In genomic region chr2:7011376-7012083, GRCh38 we compare ENCODE assay signal across 10 cellular contexts.
DNase-seq lines count a peak whose midpoint lies in the region; ATAC-seq and TF ChIP-seq lines count a peak whose summit lies in the region.
"Had no signal": no experiment of that assay in that cellular context is flagged by ENCODE, and none has a peak within 500 bp of the region (broad histone marks: within the 10 kb centered on the region; RNA-seq: fewer than 3 reads in every experiment).

No MANE protein-coding gene starts in this region.

- no peaks in the 10 kb centered on the region for H3K9me3 Mint-ChIP-seq in CD8-positive, alpha-beta T cell
- no peaks in the 10 kb centered on the region for H3K9me3 Mint-ChIP-seq in activated naive CD4-positive, alpha-beta T cell treated with anti-CD3 and anti-CD28 coated beads, Interleukin-2, amount 10 ng/mL, durations not matched to agents 7 days and 5 days
- H3K9me3 Mint-ChIP-seq: activated naive CD8-positive, alpha-beta T cell treated with anti-CD3 and anti-CD28 coated beads for 36 hours; WTC11 had no signal

- H3K4me3 ChIP-seq in CD8-positive, alpha-beta T cell (ENCODE audit: low read depth, low read length) = no peak overlapping the region
- H3K4me3 ChIP-seq in cardiac fibroblast (replicated peaks in 1 of 2; ENCODE audit: low read depth in 2 of 2, low read length in 2 of 2) (no peak overlapping the region), upper lobe of right lung (no peak overlapping the region), MM.1S (ENCODE audit: low read length) (no peak overlapping the region)

- H3K4me2 ChIP-seq in MM.1S (ENCODE audit: low read depth, low read length) = no peak overlapping the region

- no peak overlapping the region for H3K9ac ChIP-seq in MM.1S (ENCODE audit: low read length)

- POLR2A ChIA-PET in CD8-positive, alpha-beta T cell (lab: Charles Lee) = no interaction called here

- H3K27ac ChIP-seq in CD8-positive, alpha-beta T cell (ENCODE audit: low read depth, low read length) = no peak overlapping the region
- H3K27ac ChIP-seq in upper lobe of right lung (no peak overlapping the region), MM.1S (ENCODE audit: low read length) (no peak overlapping the region)

- H3F3A ChIP-seq in MM.1S (ENCODE audit: insufficient read depth, low read length) = no peaks in the 10 kb centered on the region

- no peaks in the 10 kb centered on the region for H3K27me3 ChIP-seq in CD8-positive, alpha-beta T cell (ENCODE audit: insufficient read depth, low read length)
- H3K27me3 ChIP-seq in upper lobe of right lung (no peaks in the 10 kb centered on the region), MM.1S (replicated peaks; ENCODE audit: insufficient read depth, low read length) (no peaks in the 10 kb centered on the region)

- CTCF ChIA-PET in CD8-positive, alpha-beta T cell (lab: Charles Lee) = interaction anchor here (1.3 kb wide), 1 partner anchor 115 kb away, joined by 7 read pairs; no protein-coding TSS in a partner anchor
- CTCF ChIA-PET in activated naive CD4-positive, alpha-beta T cell treated with anti-CD3 and anti-CD28 coated beads, Interleukin-2, amount 10 ng/mL, durations not matched to agents 7 days and 5 days (lab: Charles Lee) = interaction anchor here (0.8 to 1.4 kb wide), 3 partner anchors 73 to 115 kb away, joined by 3 to 4 read pairs (median 3); no protein-coding TSS in a partner anchor

- H3K36me3 Mint-ChIP-seq in CD8-positive, alpha-beta T cell = peaks cover 55% of the 10 kb centered on the region
- H3K36me3 Mint-ChIP-seq in activated naive CD4-positive, alpha-beta T cell treated with anti-CD3 and anti-CD28 coated beads, Interleukin-2, amount 10 ng/mL, durations not matched to agents 7 days and 5 days = peaks cover 43% of the 10 kb centered on the region
- H3K36me3 Mint-ChIP-seq: WTC11 had no signal

- peaks cover 35% of the 10 kb centered on the region for H3K4me1 Mint-ChIP-seq in CD8-positive, alpha-beta T cell (ENCODE audit: low read depth)
- peaks cover 14% of the 10 kb centered on the region for H3K4me1 Mint-ChIP-seq in activated naive CD4-positive, alpha-beta T cell treated with anti-CD3 and anti-CD28 coated beads, Interleukin-2, amount 10 ng/mL, durations not matched to agents 7 days and 5 days

- no peaks in the 10 kb centered on the region for H3K4me1 ChIP-seq in CD8-positive, alpha-beta T cell (ENCODE audit: insufficient read depth, low read length)
- H3K4me1 ChIP-seq in upper lobe of right lung = peaks cover 23% of the 10 kb centered on the region
- H3K4me1 ChIP-seq in MM.1S (ENCODE audit: low read length) = no peaks in the 10 kb centered on the region

- no peaks in the 10 kb centered on the region for H3K9me2 ChIP-seq in MM.1S (replicated peaks; ENCODE audit: insufficient read depth, low read length)

- no peak for ATAC-seq in CD8-positive, alpha-beta T cell
- ATAC-seq in upper lobe of right lung = no peak

- intact Hi-C loops in CD8-positive, alpha-beta T cell (cut with DNase I, micrococcal nuclease) = loop anchor here in 1 of 2 experiments (1.0 to 2.0 kb wide), 2 partner anchors 114 to 185 kb away; no protein-coding TSS in a partner anchor
- intact Hi-C loops in upper lobe of right lung (cut with DNase I) = no loop called here

- H3K27ac Mint-ChIP-seq in CD8-positive, alpha-beta T cell = peak overlapping the region; percentile 56
- no peak overlapping the region for H3K27ac Mint-ChIP-seq in activated naive CD4-positive, alpha-beta T cell treated with anti-CD3 and anti-CD28 coated beads, Interleukin-2, amount 10 ng/mL, durations not matched to agents 7 days and 5 days
- H3K27ac Mint-ChIP-seq: activated naive CD8-positive, alpha-beta T cell treated with anti-CD3 and anti-CD28 coated beads for 36 hours; WTC11 had no signal

- no peaks in the 10 kb centered on the region for H3K79me2 ChIP-seq in MM.1S (ENCODE audit: low read length)

- no peaks in the 10 kb centered on the region for H3K27me3 Mint-ChIP-seq in CD8-positive, alpha-beta T cell (ENCODE audit: low read depth)
- no peaks in the 10 kb centered on the region for H3K27me3 Mint-ChIP-seq in activated naive CD4-positive, alpha-beta T cell treated with anti-CD3 and anti-CD28 coated beads, Interleukin-2, amount 10 ng/mL, durations not matched to agents 7 days and 5 days
- H3K27me3 Mint-ChIP-seq: activated naive CD8-positive, alpha-beta T cell treated with anti-CD3 and anti-CD28 coated beads for 36 hours had no signal

- DNase-seq in CD8-positive, alpha-beta T cell = no peak
- DNase-seq in NCI-H1930 (lab: John Stamatoyannopoulos, UW) = peak; percentile 24 to 34
- peak; percentile 92 to 94 for DNase-seq in cardiac fibroblast (ENCODE audit: low read depth in 2 of 2)
- DNase-seq in pons (ENCODE audit: low spot score) = peak; percentile 69
- no peak for DNase-seq in upper lobe of right lung
- DNase-seq in NK-92 (lab: John Stamatoyannopoulos, UW; ENCODE audit: unreplicated experiment) = no peak
- DNase-seq in activated naive CD4-positive, alpha-beta T cell treated with anti-CD3 and anti-CD28 coated beads, Interleukin-2, amount 10 ng/mL, durations not matched to agents 7 days and 5 days = no peak
- no peak for DNase-seq in MM.1S
- DNase-seq: activated naive CD8-positive, alpha-beta T cell treated with anti-CD3 and anti-CD28 coated beads for 36 hours had no signal

- no peak overlapping the region for H2AFZ ChIP-seq in MM.1S (ENCODE audit: low read length)

- H3K4me3 Mint-ChIP-seq in CD8-positive, alpha-beta T cell = no peak overlapping the region
- no peak overlapping the region for H3K4me3 Mint-ChIP-seq in activated naive CD4-positive, alpha-beta T cell treated with anti-CD3 and anti-CD28 coated beads, Interleukin-2, amount 10 ng/mL, durations not matched to agents 7 days and 5 days
- H3K4me3 Mint-ChIP-seq: activated naive CD8-positive, alpha-beta T cell treated with anti-CD3 and anti-CD28 coated beads for 36 hours; WTC11 had no signal

- peaks cover 16% of the 10 kb centered on the region for H3K36me3 ChIP-seq in CD8-positive, alpha-beta T cell (ENCODE audit: insufficient read depth, low read length)
- H3K36me3 ChIP-seq in upper lobe of right lung = no peaks in the 10 kb centered on the region
- H3K36me3 ChIP-seq in MM.1S (replicated peaks; ENCODE audit: insufficient read depth, low read length) = no peaks in the 10 kb centered on the region

- H4K20me1 ChIP-seq in MM.1S (ENCODE audit: insufficient read depth, low read length) = no peaks in the 10 kb centered on the region

- no peak for TF ChIP-seq CTCF in CD8-positive, alpha-beta T cell (IDR thresholded peaks at IDR 0.05)
- TF ChIP-seq CTCF in cardiac fibroblast (IDR thresholded peaks at IDR 0.05; ENCODE audit: low read depth, low read length) = no peak
- TF ChIP-seq CTCF in upper lobe of right lung (IDR thresholded peaks at IDR 0.05) = no peak
- no peak for TF ChIP-seq CTCF in MM.1S (IDR thresholded peaks at IDR 0.05; ENCODE audit: low read length)

- no peaks in the 10 kb centered on the region for H3K9me3 ChIP-seq in CD8-positive, alpha-beta T cell (ENCODE audit: low read length)
- H3K9me3 ChIP-seq in upper lobe of right lung (no peaks in the 10 kb centered on the region), MM.1S (replicated peaks; ENCODE audit: insufficient read depth, low read length) (no peaks in the 10 kb centered on the region)

Comparison
In these comparisons a context has a peak if more than half of its experiments do, and no peak if none do; other contexts are left out.
1. DNase-seq: peak in NCI-H1930 (2 of 2), cardiac fibroblast (2 of 2) and pons (single experiment); none in CD8-positive, alpha-beta T cell (0 of 7), upper lobe of right lung (single experiment), NK-92 (single experiment), activated naive CD4-positive, alpha-beta T cell treated with anti-CD3 and anti-CD28 coated beads, Interleukin-2, amount 10 ng/mL, durations not matched to agents 7 days and 5 days (single experiment) and MM.1S (single experiment).